In genomic region chr7:151115836-151116418, GRCh38 we compare ENCODE assay signal across 1 cellular context.
TF ChIP-seq lines count a peak whose summit lies in the region.

No MANE protein-coding gene starts in this region.

TF ChIP-seq in IMR-90, 13 proteins besides CTCF, POLR2A, EP300 and RAD21:
- no peak for TF ChIP-seq CHD1 (IDR thresholded peaks at IDR 0.05; ENCODE audit: low read depth, low read length)
- no peak for TF ChIP-seq FOS (IDR thresholded peaks at IDR 0.05; ENCODE audit: low read depth, low read length)
- TF ChIP-seq RFX5 (IDR thresholded peaks at IDR 0.05; ENCODE audit: low read depth, low read length) = no peak
- TF ChIP-seq BHLHE40 (IDR thresholded peaks at IDR 0.05; ENCODE audit: low read depth, low read length) = no peak
- no peak for TF ChIP-seq MAZ (IDR thresholded peaks at IDR 0.05; ENCODE audit: borderline replicate concordance, low read depth, low read length)
- TF ChIP-seq SMC3 (IDR thresholded peaks at IDR 0.05; ENCODE audit: low read depth, low read length) = no peak
- TF ChIP-seq ELK1 (IDR thresholded peaks at IDR 0.05; ENCODE audit: borderline replicate concordance, low read depth, low read length) = no peak
- TF ChIP-seq NFE2L2 (IDR thresholded peaks at IDR 0.05; ENCODE audit: low read depth, low read length) = no peak
- TF ChIP-seq CEBPB (IDR thresholded peaks at IDR 0.05; ENCODE audit: low read depth, low read length) = no peak
- no peak for TF ChIP-seq RCOR1 (IDR thresholded peaks at IDR 0.05; ENCODE audit: insufficient replicate concordance, low read length)
- TF ChIP-seq USF2 (IDR thresholded peaks at IDR 0.05; ENCODE audit: low read depth, low read length) = no peak
- TF ChIP-seq MAFK (IDR thresholded peaks at IDR 0.05; ENCODE audit: low read depth, low read length) = no peak
- TF ChIP-seq MXI1 (IDR thresholded peaks at IDR 0.05; ENCODE audit: borderline replicate concordance, low read depth, low read length) = no peak
TF ChIP-seq in IMR-90: peak in this region for 0.
